ENCODE assay signal across 30 cellular contexts in genomic region chr22:48513929-48514328, GRCh38.
DNase-seq lines count a peak whose midpoint lies in the region; ATAC-seq and TF ChIP-seq lines count a peak whose summit lies in the region.
"Had no signal": no experiment of that assay in that cellular context is flagged by ENCODE, and none has a peak within 500 bp of the region (broad histone marks: within the 10 kb centered on the region; RNA-seq: fewer than 3 reads in every experiment).

No MANE protein-coding gene starts in this region.

- H3K4me2 ChIP-seq in neuronal stem cell (ENCODE audit: insufficient read depth, low read length, poor library complexity, severe bottlenecking) = no peak overlapping the region
- H3K4me2 ChIP-seq: A549; BLaER1; BLaER1 treated with 17β-estradiol and CSF1 and Interleukin-3, amounts not matched to agents 10 nM and 100 nM had no signal

- TF ChIP-seq CTCF in ovary (IDR thresholded peaks at IDR 0.05) (no peak), tibial nerve (IDR thresholded peaks at IDR 0.05) (no peak)

- no peak for TF ChIP-seq POLR2A in ovary (IDR thresholded peaks at IDR 0.05)
- no peak for TF ChIP-seq POLR2A in tibial nerve (IDR thresholded peaks at IDR 0.05)

- H2AFZ ChIP-seq in neuronal stem cell (ENCODE audit: low read length) = no peak overlapping the region

- TF ChIP-seq EP300 in ovary (IDR thresholded peaks at IDR 0.05) (no peak), tibial nerve (IDR thresholded peaks at IDR 0.05) (no peak)

- H2BK5ac ChIP-seq in neuronal stem cell (ENCODE audit: low read length) = no peak overlapping the region

- H2BK12ac ChIP-seq in neuronal stem cell (ENCODE audit: low read length) = no peak overlapping the region

- no peak overlapping the region for H3K14ac ChIP-seq in neuronal stem cell (ENCODE audit: low read length)

- no peak overlapping the region for H3K4me3 ChIP-seq in neuronal stem cell (ENCODE audit: low read length in 2 of 2)
- H3K4me3 ChIP-seq in ovary = no peak overlapping the region
- no peak overlapping the region for H3K4me3 ChIP-seq in tibial nerve
- H3K4me3 ChIP-seq: A549; BLaER1; BLaER1 treated with 17β-estradiol and CSF1 and Interleukin-3, amounts not matched to agents 10 nM and 100 nM had no signal

- H2AK5ac ChIP-seq in neuronal stem cell (ENCODE audit: low read depth, low read length) = peak overlapping the region; percentile 51

- ATAC-seq in SK-N-SH treated with all-trans-retinoic acid at 6 μM for 48 hours = no peak
- no peak for ATAC-seq in HG02840 (IDR thresholded peaks at IDR 0.05; ENCODE audit: low FRiP score, unreplicated experiment)
- ATAC-seq in GM18511 (IDR thresholded peaks at IDR 0.05; ENCODE audit: unreplicated experiment) = no peak
- ATAC-seq: A549; CD8-positive, alpha-beta T cell had no signal

- H3K4ac ChIP-seq in neuronal stem cell (ENCODE audit: low read length) = no peak overlapping the region

- no peak overlapping the region for H4K91ac ChIP-seq in neuronal stem cell (ENCODE audit: low read depth, low read length, poor library complexity)

- H3K36me3 ChIP-seq in neuronal stem cell (replicated peaks in 1 of 2; ENCODE audit: control insufficient read depth in 2 of 2, insufficient read depth in 2 of 2, low read length in 2 of 2) = no peaks in the 10 kb centered on the region
- no peaks in the 10 kb centered on the region for H3K36me3 ChIP-seq in ovary
- H3K36me3 ChIP-seq in tibial nerve = no peaks in the 10 kb centered on the region
- H3K36me3 ChIP-seq: BE2C; BLaER1; BLaER1 treated with 17β-estradiol and CSF1 and Interleukin-3, amounts not matched to agents 10 nM and 100 nM had no signal

- DNase-seq in neuronal stem cell (ENCODE audit: low spot score) (no peak), ovary (peak in 3 of 5 donors; percentile 48 to 71 (median 57)), tibial nerve (ENCODE audit: low spot score in 2 of 2) (no peak)
- DNase-seq: 8988T; ACHN; AML-193; BE2C; C1 segment of cervical spinal cord; Caco-2; Calu3; CD4-positive, alpha-beta T cell; CD4-positive, CD25-positive, alpha-beta regulatory T cell; CD8-positive, alpha-beta memory T cell; CD8-positive, alpha-beta T cell; COR-L47; DMS 273 treated with DMSO at 0.1 percent for 48 hours; DMS153; DMS53; DMS79; DMS79 treated with DMSO at 0.1 percent for 48 hours; DND-41; EL had no signal

- no peaks in the 10 kb centered on the region for H3K27me3 ChIP-seq in neuronal stem cell (ENCODE audit: control insufficient read depth in 3 of 3, insufficient read depth in 3 of 3, low read depth in 1 of 3, low read length in 3 of 3)
- no peaks in the 10 kb centered on the region for H3K27me3 ChIP-seq in ovary
- no peaks in the 10 kb centered on the region for H3K27me3 ChIP-seq in tibial nerve
- H3K27me3 ChIP-seq: BE2C; BLaER1; BLaER1 treated with 17β-estradiol and CSF1 and Interleukin-3, amounts not matched to agents 10 nM and 100 nM had no signal

- WGBS in neuronal stem cell (ENCODE audit: extremely low coverage in 2 of 2, insufficient read length in 2 of 2, insufficient replicate concordance in 1 of 2), 2 donors = no CpG with 5 or more reads among the region's 10 CpGs
- 13 to 24% (median 20%) methylated on average over 10 of the region's 10 CpGs for WGBS in ovary, 3 donors
- WGBS in tibial nerve, 2 donors = 28 to 30% methylated on average over 10 of the region's 10 CpGs

- intact Hi-C loops in ovary (cut with DNase I) = loop anchor here in 1 of 4 donors (10.0 kb wide), 1 partner anchor 49 kb away; no protein-coding TSS in a partner anchor

- H3K27ac ChIP-seq in neuronal stem cell (replicated peaks; ENCODE audit: low read length) = no peak overlapping the region
- no peak overlapping the region for H3K27ac ChIP-seq in ovary
- H3K27ac ChIP-seq in tibial nerve = peak overlapping the region in 3 of 4 donors; percentile 32 to 81 (median 54)
- H3K27ac ChIP-seq: 22Rv1; A549; BLaER1; BLaER1 treated with 17β-estradiol and CSF1 and Interleukin-3, amounts not matched to agents 10 nM and 100 nM; C4-2B had no signal

- H3K18ac ChIP-seq in neuronal stem cell (ENCODE audit: low read length) = no peak overlapping the region

- no peak overlapping the region for H3K23ac ChIP-seq in neuronal stem cell (ENCODE audit: low read depth, low read length, poor library complexity)

- H3K4me1 ChIP-seq in neuronal stem cell (ENCODE audit: control insufficient read depth in 2 of 2, insufficient read depth in 1 of 2, low read depth in 1 of 2, low read length in 2 of 2) (peaks cover 0 to 17% of the 10 kb centered on the region in 2 donors), ovary (ENCODE audit: insufficient read depth) (peaks cover 7% of the 10 kb centered on the region), tibial nerve (peaks cover 0 to 45% (median 5%) of the 10 kb centered on the region in 4 donors)
- H3K4me1 ChIP-seq: A549; BE2C; BLaER1; BLaER1 treated with 17β-estradiol and CSF1 and Interleukin-3, amounts not matched to agents 10 nM and 100 nM; Caco-2 had no signal

- H3K9me3 ChIP-seq in neuronal stem cell (replicated peaks in 1 of 2; ENCODE audit: control insufficient read depth in 2 of 2, insufficient read depth in 1 of 2, low read depth in 1 of 2, low read length in 2 of 2) = no peaks in the 10 kb centered on the region
- no peaks in the 10 kb centered on the region for H3K9me3 ChIP-seq in ovary
- no peaks in the 10 kb centered on the region for H3K9me3 ChIP-seq in tibial nerve
- H3K9me3 ChIP-seq: A549; BE2C; BLaER1; BLaER1 treated with 17β-estradiol and CSF1 and Interleukin-3, amounts not matched to agents 10 nM and 100 nM; Caco-2 had no signal

- no peak overlapping the region for H4K8ac ChIP-seq in neuronal stem cell (ENCODE audit: low read depth, low read length)

- H2BK15ac ChIP-seq in neuronal stem cell (ENCODE audit: low read length) = no peak overlapping the region

- H3K9ac ChIP-seq in neuronal stem cell (ENCODE audit: low read depth, low read length, poor library complexity) = no peak overlapping the region
- H3K9ac ChIP-seq: BLaER1; BLaER1 treated with 17β-estradiol and CSF1 and Interleukin-3, amounts not matched to agents 10 nM and 100 nM had no signal

- H2BK120ac ChIP-seq in neuronal stem cell (ENCODE audit: low read depth, low read length) = no peak overlapping the region

- no peaks in the 10 kb centered on the region for H3K79me1 ChIP-seq in neuronal stem cell (ENCODE audit: low read depth, low read length)

TF ChIP-seq in SK-N-SH treated with all-trans-retinoic acid at 6 μM for 48 hours, 23 proteins besides CTCF, POLR2A, EP300 and RAD21 (continues in another document):
- TF ChIP-seq ZFP3 (CRISPR knock-in tag; IDR thresholded peaks at IDR 0.05) (no peak), ZNF70 (CRISPR knock-in tag; IDR thresholded peaks at IDR 0.05) (no peak), TCF4 (CRISPR knock-in tag; IDR thresholded peaks at IDR 0.05; ENCODE audit: borderline replicate concordance) (no peak), OSR1 (CRISPR knock-in tag; IDR thresholded peaks at IDR 0.05) (no peak), TOX (CRISPR knock-in tag; IDR thresholded peaks at IDR 0.05; ENCODE audit: borderline replicate concordance) (no peak), ZFP30 (CRISPR knock-in tag; IDR thresholded peaks at IDR 0.05) (no peak), ZC3H10 (CRISPR knock-in tag; IDR thresholded peaks at IDR 0.05) (no peak), ARNTL (CRISPR knock-in tag; IDR thresholded peaks at IDR 0.05; ENCODE audit: borderline replicate concordance, low read depth) (no peak), ZNF565 (CRISPR knock-in tag; conservative IDR thresholded peaks at IDR 0.05; ENCODE audit: low read depth) (no peak), CSRNP3 (CRISPR knock-in tag; IDR thresholded peaks at IDR 0.05) (no peak), SNAI2 (CRISPR knock-in tag; IDR thresholded peaks at IDR 0.05) (no peak), RARB (CRISPR knock-in tag; IDR thresholded peaks at IDR 0.05) (no peak), TSHZ2 (CRISPR knock-in tag; IDR thresholded peaks at IDR 0.05) (no peak), CSDC2 (CRISPR knock-in tag; IDR thresholded peaks at IDR 0.05) (no peak)

Comparison
In these comparisons a context has a peak if more than half of its experiments do, and no peak if none do; other contexts are left out.
1. DNase-seq: peak in ovary (3 of 5); none in neuronal stem cell (single experiment) and tibial nerve (0 of 2).
2. H3K27ac ChIP-seq: peak in tibial nerve (3 of 4); none in neuronal stem cell (single experiment) and ovary (0 of 2).